ENCODE assay signal across 34 cellular contexts in genomic region chr6:124282541-124282940, GRCh38.
DNase-seq lines count a peak whose midpoint lies in the region; ATAC-seq and TF ChIP-seq lines count a peak whose summit lies in the region.
"Had no signal": no experiment of that assay in that cellular context is flagged by ENCODE, and none has a peak within 500 bp of the region (broad histone marks: within the 10 kb centered on the region; RNA-seq: fewer than 3 reads in every experiment).

No MANE protein-coding gene starts in this region.

- H3K36me3 ChIP-seq in PC-9 (ENCODE audit: low read depth) (no peaks in the 10 kb centered on the region), Panc1 (ENCODE audit: control insufficient read depth, insufficient read depth, low read length) (no peaks in the 10 kb centered on the region), neural cell (ENCODE audit: insufficient read depth, low read length) (no peaks in the 10 kb centered on the region)
- H3K36me3 ChIP-seq: BE2C; BLaER1; BLaER1 treated with 17β-estradiol and CSF1 and Interleukin-3, amounts not matched to agents 10 nM and 100 nM had no signal

- 0 out of 2 replicates have a peak overlapping the region, but pooled peaks have one; percentile 49 for H2AFZ ChIP-seq in PC-9
- no peak overlapping the region for H2AFZ ChIP-seq in neural cell (ENCODE audit: low read depth, low read length)

- no peaks in the 10 kb centered on the region for H4K20me1 ChIP-seq in PC-9 (ENCODE audit: insufficient read depth)
- H4K20me1 ChIP-seq in neural cell (ENCODE audit: insufficient read depth) = no peaks in the 10 kb centered on the region
- H4K20me1 ChIP-seq: BLaER1; BLaER1 treated with 17β-estradiol and CSF1 and Interleukin-3, amounts not matched to agents 10 nM and 100 nM had no signal

- no peaks in the 10 kb centered on the region for H3F3A ChIP-seq in PC-9 (ENCODE audit: insufficient read depth, low read depth)
- no peaks in the 10 kb centered on the region for H3F3A ChIP-seq in neural cell (ENCODE audit: insufficient read depth, low read length, poor library complexity, severe bottlenecking)

- H3K9ac ChIP-seq in neural cell (ENCODE audit: low read length) = peak overlapping the region; percentile 8
- H3K9ac ChIP-seq: BLaER1; BLaER1 treated with 17β-estradiol and CSF1 and Interleukin-3, amounts not matched to agents 10 nM and 100 nM had no signal

- TF ChIP-seq CTCF in PC-9 (conservative IDR thresholded peaks at IDR 0.05) (no peak), Panc1 (IDR thresholded peaks at IDR 0.05) (no peak), neural cell (IDR thresholded peaks at IDR 0.05; ENCODE audit: poor library complexity, severe bottlenecking) (no peak), Calu3 (IDR thresholded peaks at IDR 0.05; ENCODE audit: unreplicated experiment) (no peak)

- H3K9me2 ChIP-seq in PC-9 (ENCODE audit: insufficient read depth) (peaks cover 8% of the 10 kb centered on the region; the same call in 1 of the 2 replicates), neural cell (ENCODE audit: insufficient read depth, low read length) (no peaks in the 10 kb centered on the region)

- BruUV-seq in PC-9 (replicated peaks; lab: Mats Ljungman, UMichigan) (no TSS peak), Panc1 (replicated peaks; lab: Mats Ljungman, UMichigan) (no TSS peak), Calu3 (replicated peaks; lab: Mats Ljungman, UMichigan) (no TSS peak)

- no peaks in the 10 kb centered on the region for H3K4me1 ChIP-seq in PC-9 (replicated peaks; ENCODE audit: insufficient read depth)
- H3K4me1 ChIP-seq in Panc1 (ENCODE audit: control insufficient read depth, insufficient read depth, low read length) = no peaks in the 10 kb centered on the region
- H3K4me1 ChIP-seq: A549; BE2C; BLaER1; BLaER1 treated with 17β-estradiol and CSF1 and Interleukin-3, amounts not matched to agents 10 nM and 100 nM; Caco-2 had no signal

- CTCF ChIA-PET in PC-9 (lab: Charles Lee) = no interaction called here
- CTCF ChIA-PET in Panc1 (lab: Charles Lee) = no interaction called here
- CTCF ChIA-PET in Calu3 (lab: Charles Lee) = no interaction called here

- H3K27ac ChIP-seq in PC-9 (no peak overlapping the region), Panc1 (ENCODE audit: low read length) (peak overlapping the region; percentile 8; the same call in 1 of the 2 replicates), neural cell (ENCODE audit: low read length) (peak overlapping the region; percentile 62)
- H3K27ac ChIP-seq: 22Rv1; A549; BLaER1; BLaER1 treated with 17β-estradiol and CSF1 and Interleukin-3, amounts not matched to agents 10 nM and 100 nM; C4-2B had no signal

- TF ChIP-seq RAD21 in neural cell (conservative IDR thresholded peaks at IDR 0.05) = no peak

- H3K4me1 Mint-ChIP-seq in Calu3 (ENCODE audit: low read depth, unreplicated experiment) = no peaks in the 10 kb centered on the region
- H3K4me1 Mint-ChIP-seq: B cell; CD14-positive monocyte; CD4-positive, alpha-beta memory T cell; CD4-positive, CD25-positive, alpha-beta regulatory T cell; CD8-positive, alpha-beta memory T cell had no signal

- H3K27ac Mint-ChIP-seq in Calu3 (ENCODE audit: unreplicated experiment) = no peak overlapping the region
- H3K27ac Mint-ChIP-seq: B cell; CD14-positive monocyte; CD4-positive, alpha-beta memory T cell; CD4-positive, alpha-beta T cell; CD4-positive, CD25-positive, alpha-beta regulatory T cell; CD8-positive, alpha-beta memory T cell; CD8-positive, alpha-beta T cell had no signal

- DNase-seq in PC-9 = no peak
- DNase-seq in Panc1 (ENCODE audit: low read depth, low spot score) = no peak
- DNase-seq in putamen (ENCODE audit: low spot score) = peak; percentile 35
- no peak for DNase-seq in stimulated activated CD4-positive, alpha-beta T cell treated with anti-CD3 and anti-CD28 coated beads, Interleukin-4, amount 100 ng/mL, for 4 hours
- DNase-seq in Calu3 = no peak
- DNase-seq: 8988T; ACHN; AML-193; BE2C; C1 segment of cervical spinal cord; Caco-2; CD4-positive, alpha-beta memory T cell; CD4-positive, alpha-beta T cell; CD4-positive, CD25-positive, alpha-beta regulatory T cell; CD8-positive, alpha-beta memory T cell; CD8-positive, alpha-beta T cell; COR-L47; DMS 273 treated with DMSO at 0.1 percent for 48 hours; DMS153; DMS53; DMS79; DMS79 treated with DMSO at 0.1 percent for 48 hours; DND-41; EL had no signal

- no peaks in the 10 kb centered on the region for H3K27me3 Mint-ChIP-seq in Calu3 (ENCODE audit: unreplicated experiment)
- H3K27me3 Mint-ChIP-seq: B cell; CD4-positive, alpha-beta memory T cell; CD4-positive, alpha-beta T cell; CD4-positive, CD25-positive, alpha-beta regulatory T cell had no signal

- no peak overlapping the region for H3K4me2 ChIP-seq in PC-9
- peak overlapping the region; percentile 1 for H3K4me2 ChIP-seq in neural cell (ENCODE audit: low read length)
- H3K4me2 ChIP-seq: A549; BLaER1; BLaER1 treated with 17β-estradiol and CSF1 and Interleukin-3, amounts not matched to agents 10 nM and 100 nM had no signal

- no peak overlapping the region for H3K4me3 Mint-ChIP-seq in Calu3 (ENCODE audit: low read depth, unreplicated experiment)
- H3K4me3 Mint-ChIP-seq: B cell; CD14-positive monocyte; CD4-positive, alpha-beta memory T cell; CD4-positive, alpha-beta T cell; CD4-positive, CD25-positive, alpha-beta regulatory T cell; CD8-positive, alpha-beta memory T cell; CD8-positive, alpha-beta T cell had no signal

- intact Hi-C loops in PC-9 (cut with micrococcal nuclease; ENCODE audit: unreplicated experiment) = no loop called here
- intact Hi-C loops in Panc1 (cut with micrococcal nuclease; ENCODE audit: unreplicated experiment) = no loop called here
- intact Hi-C loops in Calu3 (cut with micrococcal nuclease; ENCODE audit: unreplicated experiment) = no loop called here

- TF ChIP-seq EP300 in neural cell (conservative IDR thresholded peaks at IDR 0.05; ENCODE audit: poor library complexity, severe bottlenecking) = peak; percentile 97

- no peaks in the 10 kb centered on the region for H3K9me3 ChIP-seq in PC-9 (ENCODE audit: insufficient read depth, low read depth)
- H3K9me3 ChIP-seq in Panc1 (ENCODE audit: control insufficient read depth, insufficient read depth, low read depth, low read length) = no peaks in the 10 kb centered on the region; the same call in 1 of the 2 replicates
- no peaks in the 10 kb centered on the region for H3K9me3 ChIP-seq in neural cell (ENCODE audit: low read length)
- H3K9me3 ChIP-seq: A549; BE2C; BLaER1; BLaER1 treated with 17β-estradiol and CSF1 and Interleukin-3, amounts not matched to agents 10 nM and 100 nM; Caco-2 had no signal

- H3K27me3 ChIP-seq in PC-9 (ENCODE audit: insufficient read depth, low read depth) = no peaks in the 10 kb centered on the region
- no peaks in the 10 kb centered on the region for H3K27me3 ChIP-seq in Panc1 (ENCODE audit: control insufficient read depth, insufficient read depth, low read length)
- H3K27me3 ChIP-seq in neural cell (ENCODE audit: insufficient read depth, low read depth, low read length) = no peaks in the 10 kb centered on the region
- H3K27me3 ChIP-seq: BE2C; BLaER1; BLaER1 treated with 17β-estradiol and CSF1 and Interleukin-3, amounts not matched to agents 10 nM and 100 nM had no signal

- no peaks in the 10 kb centered on the region for H3K36me3 Mint-ChIP-seq in Calu3 (ENCODE audit: insufficient read depth, unreplicated experiment)
- H3K36me3 Mint-ChIP-seq: CD14-positive monocyte; CD4-positive, alpha-beta memory T cell; CD4-positive, CD25-positive, alpha-beta regulatory T cell; CD8-positive, alpha-beta memory T cell; CD8-positive, alpha-beta T cell had no signal

- ATAC-seq in Panc1 (no peak), GM21619 (IDR thresholded peaks at IDR 0.05; ENCODE audit: unreplicated experiment) (no peak), HG03095 (IDR thresholded peaks at IDR 0.05; ENCODE audit: unreplicated experiment) (no peak)
- ATAC-seq: A549; CD8-positive, alpha-beta T cell had no signal

- no peak overlapping the region for H3K4me3 ChIP-seq in PC-9
- H3K4me3 ChIP-seq in Panc1 (ENCODE audit: low read depth in 2 of 2, low read length in 2 of 2) = no peak overlapping the region
- H3K4me3 ChIP-seq in neural cell (ENCODE audit: low read length) = no peak overlapping the region
- H3K4me3 ChIP-seq: A549; BLaER1; BLaER1 treated with 17β-estradiol and CSF1 and Interleukin-3, amounts not matched to agents 10 nM and 100 nM had no signal

- POLR2A ChIA-PET in PC-9 (lab: Charles Lee; ENCODE audit: unreplicated experiment) = no interaction called here
- POLR2A ChIA-PET in Panc1 (lab: Charles Lee) = no interaction called here

- H3K79me2 ChIP-seq in PC-9 (ENCODE audit: low read depth) = no peaks in the 10 kb centered on the region
- H3K79me2 ChIP-seq in neural cell (replicated peaks; ENCODE audit: insufficient read depth, low read length) = no peaks in the 10 kb centered on the region

- H3K9me3 Mint-ChIP-seq in Calu3 (ENCODE audit: low read depth, unreplicated experiment) = no peaks in the 10 kb centered on the region
- H3K9me3 Mint-ChIP-seq: CD8-positive, alpha-beta T cell had no signal

- in situ Hi-C loops in Panc1 (cut with HindIII; ENCODE audit: low pct_unique_long_range_greater_than_20kb, low sequenced_read_pairs) = no loop called here

TF ChIP-seq in neural cell, 6 proteins besides CTCF, POLR2A, EP300 and RAD21:
- TF ChIP-seq REST (IDR thresholded peaks at IDR 0.05; ENCODE audit: borderline replicate concordance) (peak; percentile 69), POLR2AphosphoS5 (IDR thresholded peaks at IDR 0.05) (peak; percentile 84), SMC3 (conservative IDR thresholded peaks at IDR 0.05; ENCODE audit: poor library complexity) (no peak)
